Comparison of ENCODE assay signal across 2 cellular contexts in the genomic region with DNA sequence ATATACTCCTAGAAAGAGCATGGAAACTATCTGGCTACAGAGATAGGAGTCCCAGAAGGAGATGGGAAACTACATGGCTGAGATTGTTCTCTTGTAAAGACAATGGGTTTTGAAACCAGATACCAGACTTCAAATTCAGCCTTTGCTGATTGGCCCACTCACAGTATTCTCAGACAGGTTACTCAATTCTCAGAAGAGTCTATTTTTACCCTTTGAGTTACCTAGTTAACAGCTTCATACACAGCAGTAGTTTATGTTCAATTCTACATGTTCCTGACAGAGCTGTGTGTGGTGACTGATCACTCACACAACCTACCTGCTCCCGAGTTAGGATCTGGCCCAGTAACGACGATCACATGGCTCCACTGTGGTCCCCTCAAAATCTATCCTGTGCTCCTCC.
TF ChIP-seq lines count a peak whose summit lies in the region.

No MANE protein-coding gene starts in this region.

TF ChIP-seq in GM12891, 5 proteins besides CTCF, POLR2A, EP300 and RAD21:
- TF ChIP-seq SPI1 (IDR thresholded peaks at IDR 0.05; ENCODE audit: low read depth, low read length) (no peak), TAF1 (IDR thresholded peaks at IDR 0.05; ENCODE audit: low read depth, low read length) (no peak), POLR2AphosphoS5 (IDR thresholded peaks at IDR 0.05; ENCODE audit: low read depth, low read length) (no peak), PAX5 (IDR thresholded peaks at IDR 0.05; ENCODE audit: insufficient read depth, low read length, severe bottlenecking) (no peak), POU2F2 (IDR thresholded peaks at IDR 0.05; ENCODE audit: low read depth, low read length) (no peak)

TF ChIP-seq in GM12878, 131 proteins besides CTCF, POLR2A, EP300 and RAD21:
- no peak for TF ChIP-seq NFXL1 (IDR thresholded peaks at IDR 0.05; ENCODE audit: borderline replicate concordance)
- TF ChIP-seq NR2C2 (IDR thresholded peaks at IDR 0.05; ENCODE audit: borderline replicate concordance, control insufficient read depth, insufficient read length, low read depth), result no peak
- TF ChIP-seq ZNF622 (IDR thresholded peaks at IDR 0.05), result no peak
- TF ChIP-seq HCFC1 (IDR thresholded peaks at IDR 0.05; ENCODE audit: low read length), result no peak
- no peak for TF ChIP-seq SREBF1 (IDR thresholded peaks at IDR 0.05; ENCODE audit: low read length)
